Comparison of ENCODE assay signal across 13 cellular contexts in the genomic region with DNA sequence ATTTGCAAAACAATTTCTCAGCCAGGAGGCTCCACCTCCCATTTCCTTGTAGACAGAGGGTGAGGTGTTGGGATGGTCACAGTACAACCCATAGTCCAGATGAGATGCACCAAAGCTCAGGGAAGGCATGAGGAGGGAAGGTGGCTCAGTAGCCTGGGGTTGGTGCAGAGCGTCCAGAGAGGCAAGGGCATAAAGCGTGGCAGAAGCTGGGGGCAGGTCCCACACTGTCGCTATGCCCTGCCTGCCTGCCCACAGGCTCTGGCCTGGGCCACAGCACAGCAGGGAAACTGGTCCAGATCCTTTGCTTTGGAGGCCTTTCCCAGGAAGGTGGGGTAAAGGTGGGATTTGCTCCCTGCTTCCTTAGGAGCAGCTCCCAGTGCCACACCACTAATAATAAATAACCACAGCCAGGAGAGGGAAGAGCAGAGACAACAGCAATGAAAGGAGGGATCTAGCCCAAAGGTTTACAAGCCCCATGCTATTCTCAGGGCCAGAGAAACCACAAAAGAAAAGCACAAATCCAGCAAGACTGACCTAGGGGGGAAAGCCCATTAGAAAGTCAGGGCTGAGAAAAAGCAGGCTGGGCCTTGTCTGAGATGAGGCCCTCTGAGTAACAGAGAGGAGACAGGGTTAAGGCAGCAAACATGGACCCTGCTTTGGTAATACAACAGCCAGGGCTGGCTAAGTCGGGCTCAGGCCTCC. TPM values are rescaled to one million over a fixed set of nuclear protein-coding genes. Genes with fewer than 3 reads are reported as not detected.
A peak's percentile ranks its signal among the peaks of the same experiment; 100 is the strongest.
DNase-seq lines count a peak whose midpoint lies in the region; ATAC-seq and TF ChIP-seq lines count a peak whose summit lies in the region.
"Had no signal": no experiment of that assay in that cellular context is flagged by ENCODE, and none has a peak within 500 bp of the region (broad histone marks: within the 10 kb centered on the region; RNA-seq: fewer than 3 reads in every experiment).

No MANE protein-coding gene starts in this region.

- H2AK5ac ChIP-seq in neuronal stem cell (ENCODE audit: low read depth, low read length), result peak overlapping the region; percentile 81

- DNase-seq in M059J (ENCODE audit: low read depth) (peak; percentile 68), endodermal cell (no peak), neuronal stem cell (ENCODE audit: low spot score) (no peak), BE2C (no peak)
- no peak for DNase-seq in stimulated activated CD4-positive, alpha-beta T cell treated with anti-CD3 and anti-CD28 coated beads, Interleukin-4, amount 100 ng/mL, for 1 hour
- no peak for DNase-seq in stimulated activated naive CD8-positive, alpha-beta T cell treated with anti-CD3 and anti-CD28 coated beads, Interleukin-15, amount 100 ng/mL, for 72 hours
- DNase-seq: activated effector memory CD4-positive, alpha-beta T cell treated with Interleukin-2 at 50 U/mL for 16 hours; CD8-positive, alpha-beta T cell; effector memory CD8-positive, alpha-beta T cell; NCI-H526 had no signal

- H4K91ac ChIP-seq in neuronal stem cell (ENCODE audit: low read depth, low read length, poor library complexity), result no peak overlapping the region

- peaks cover 30% of the 10 kb centered on the region for H3K4me1 Mint-ChIP-seq in endodermal cell
- peaks cover 52% of the 10 kb centered on the region for H3K4me1 Mint-ChIP-seq in stimulated activated naive CD8-positive, alpha-beta T cell treated with anti-CD3 and anti-CD28 coated beads, Interleukin-15, amount 100 ng/mL, for 72 hours

- no peaks in the 10 kb centered on the region for H3K9me3 Mint-ChIP-seq in endodermal cell
- H3K9me3 Mint-ChIP-seq in stimulated activated naive CD8-positive, alpha-beta T cell treated with anti-CD3 and anti-CD28 coated beads, Interleukin-15, amount 100 ng/mL, for 72 hours, result no peaks in the 10 kb centered on the region
- H3K9me3 Mint-ChIP-seq: CD8-positive, alpha-beta T cell; effector memory CD8-positive, alpha-beta T cell had no signal

- H3K4me1 ChIP-seq in BLaER1, result peaks cover 81% of the 10 kb centered on the region
- peaks cover 15% of the 10 kb centered on the region for H3K4me1 ChIP-seq in endodermal cell (ENCODE audit: control insufficient read depth, insufficient read depth, low read length)
- peaks cover 27 to 31% of the 10 kb centered on the region in 2 donors for H3K4me1 ChIP-seq in neuronal stem cell (ENCODE audit: control insufficient read depth in 2 of 2, insufficient read depth in 1 of 2, low read depth in 1 of 2, low read length in 2 of 2)
- H3K4me1 ChIP-seq in BE2C, result peaks cover 7% of the 10 kb centered on the region

- H3K9me3 ChIP-seq in BLaER1 (no peaks in the 10 kb centered on the region), endodermal cell (ENCODE audit: control insufficient read depth, low read length) (no peaks in the 10 kb centered on the region), neuronal stem cell (replicated peaks in 1 of 2; ENCODE audit: control insufficient read depth in 2 of 2, insufficient read depth in 1 of 2, low read depth in 1 of 2, low read length in 2 of 2) (peaks cover 0 to 21% of the 10 kb centered on the region in 2 donors), BE2C (no peaks in the 10 kb centered on the region)

- no peak overlapping the region for H3K14ac ChIP-seq in neuronal stem cell (ENCODE audit: low read length)

- H2BK15ac ChIP-seq in neuronal stem cell (ENCODE audit: low read length), result no peak overlapping the region

- ATAC-seq in stimulated activated naive CD8-positive, alpha-beta T cell treated with anti-CD3 and anti-CD28 coated beads, Interleukin-15, amount 100 ng/mL, for 72 hours, result no peak
- no peak for ATAC-seq in HG03469 (IDR thresholded peaks at IDR 0.05; ENCODE audit: unreplicated experiment)
- ATAC-seq: CD8-positive, alpha-beta T cell; effector memory CD8-positive, alpha-beta T cell; GM12878 had no signal

- peak overlapping the region; percentile 79 for H3K9ac ChIP-seq in BLaER1
- H3K9ac ChIP-seq in endodermal cell (ENCODE audit: extremely low read depth, low read length, poor library complexity, severe bottlenecking), result no peak overlapping the region
- no peak overlapping the region for H3K9ac ChIP-seq in neuronal stem cell (ENCODE audit: low read depth, low read length, poor library complexity)

- no peak for TF ChIP-seq CTCF in endodermal cell (conservative IDR thresholded peaks at IDR 0.05)
- TF ChIP-seq CTCF in BE2C (IDR thresholded peaks at IDR 0.05; ENCODE audit: low read depth, low read length), result no peak

- no peak overlapping the region for H2BK120ac ChIP-seq in neuronal stem cell (ENCODE audit: low read depth, low read length)

- no peak overlapping the region for H2AFZ ChIP-seq in neuronal stem cell (ENCODE audit: low read length)

- H2BK5ac ChIP-seq in neuronal stem cell (ENCODE audit: low read length), result no peak overlapping the region

- peaks cover 70% of the 10 kb centered on the region for H3K36me3 ChIP-seq in BLaER1
- H3K36me3 ChIP-seq in endodermal cell (ENCODE audit: control insufficient read depth, insufficient read depth, low read length), result peaks cover 73% of the 10 kb centered on the region
- H3K36me3 ChIP-seq in neuronal stem cell (replicated peaks in 1 of 2; ENCODE audit: control insufficient read depth in 2 of 2, insufficient read depth in 2 of 2, low read length in 2 of 2), result peaks cover 22 to 74% of the 10 kb centered on the region in 2 donors
- peaks cover 52% of the 10 kb centered on the region for H3K36me3 ChIP-seq in BE2C

- H3K4me2 ChIP-seq in BLaER1 (peak overlapping the region; percentile 98), neuronal stem cell (ENCODE audit: insufficient read depth, low read length, poor library complexity, severe bottlenecking) (no peak overlapping the region)

- H2BK12ac ChIP-seq in neuronal stem cell (ENCODE audit: low read length), result peak overlapping the region; percentile 98

- 95% methylated on average over 4 of the region's 4 CpGs; no CpG with 5 or more reads in 1 of the 2 experiments for WGBS in endodermal cell (ENCODE audit: insufficient coverage in 1 of 2, insufficient read length in 1 of 2), 2 experiments
- no CpG with 5 or more reads among the region's 4 CpGs for WGBS in neuronal stem cell (ENCODE audit: extremely low coverage in 2 of 2, insufficient read length in 2 of 2, insufficient replicate concordance in 1 of 2), 2 donors

- H4K8ac ChIP-seq in neuronal stem cell (ENCODE audit: low read depth, low read length), result no peak overlapping the region

- H3K23ac ChIP-seq in neuronal stem cell (ENCODE audit: low read depth, low read length, poor library complexity), result no peak overlapping the region

- peak overlapping the region; percentile 69 for H3K27ac Mint-ChIP-seq in endodermal cell
- no peak overlapping the region for H3K27ac Mint-ChIP-seq in stimulated activated naive CD8-positive, alpha-beta T cell treated with anti-CD3 and anti-CD28 coated beads, Interleukin-15, amount 100 ng/mL, for 72 hours

- H3K4me3 ChIP-seq in BLaER1 (peak overlapping the region; percentile 7; the same call in 1 of the 2 replicates), endodermal cell (ENCODE audit: low read length) (no peak overlapping the region), neuronal stem cell (ENCODE audit: low read length in 2 of 2) (no peak overlapping the region), BE2C (ENCODE audit: low read depth, low read length) (no peak overlapping the region)
- H3K4me3 ChIP-seq: GM12878 had no signal

- H3K27me3 Mint-ChIP-seq in endodermal cell (ENCODE audit: insufficient read depth), result peaks cover 6% of the 10 kb centered on the region
- H3K27me3 Mint-ChIP-seq in stimulated activated naive CD8-positive, alpha-beta T cell treated with anti-CD3 and anti-CD28 coated beads, Interleukin-15, amount 100 ng/mL, for 72 hours, result no peaks in the 10 kb centered on the region
- H3K27me3 Mint-ChIP-seq: effector memory CD8-positive, alpha-beta T cell had no signal

- H3K4me3 Mint-ChIP-seq in endodermal cell, result no peak overlapping the region
- no peak overlapping the region for H3K4me3 Mint-ChIP-seq in stimulated activated naive CD8-positive, alpha-beta T cell treated with anti-CD3 and anti-CD28 coated beads, Interleukin-15, amount 100 ng/mL, for 72 hours
- H3K4me3 Mint-ChIP-seq: CD8-positive, alpha-beta T cell had no signal

- H3K27me3 ChIP-seq in BLaER1 (no peaks in the 10 kb centered on the region), endodermal cell (ENCODE audit: control insufficient read depth, insufficient read depth, low read length, poor library complexity, severe bottlenecking) (no peaks in the 10 kb centered on the region), neuronal stem cell (ENCODE audit: control insufficient read depth in 3 of 3, insufficient read depth in 3 of 3, low read depth in 1 of 3, low read length in 3 of 3) (no peaks in the 10 kb centered on the region), BE2C (no peaks in the 10 kb centered on the region)

- H3K18ac ChIP-seq in neuronal stem cell (ENCODE audit: low read length), result peak overlapping the region; percentile 77

- H3K36me3 Mint-ChIP-seq in endodermal cell (ENCODE audit: low read depth), result peaks cover 53% of the 10 kb centered on the region

- H3K27ac ChIP-seq in BLaER1 (peak overlapping the region; percentile 99), endodermal cell (ENCODE audit: low read depth, low read length) (no peak overlapping the region), neuronal stem cell (replicated peaks; ENCODE audit: low read length) (peak overlapping the region; percentile 35)

- no peaks in the 10 kb centered on the region for H3K79me1 ChIP-seq in neuronal stem cell (ENCODE audit: low read depth, low read length)

- no peak overlapping the region for H3K4ac ChIP-seq in neuronal stem cell (ENCODE audit: low read length)

- no peaks in the 10 kb centered on the region for H4K20me1 ChIP-seq in BLaER1

RNA-seq across cellular contexts. Expression of gene PCDHGC5, which starts 27.2 kb away (rescaled TPM):
- total RNA-seq in M059J (2014; rRNA removed; shearing (Covaris generic)), result 2.0 and 2.2 TPM in 2 replicates
- 1 to 10 TPM in 1 of 2 donors, under 1 TPM in 1; 0.71 to 1.8 TPM for total RNA-seq in endodermal cell
- polyA plus RNA-seq in endodermal cell (2013, experiment 1 of 2), result 1.7 TPM
- polyA plus RNA-seq in endodermal cell (2013, experiment 2 of 2), result 1.9 TPM
- polyA plus RNA-seq in neuronal stem cell (2013, experiment 1 of 2), result 1.1 TPM
- polyA plus RNA-seq in neuronal stem cell (2013, experiment 2 of 2), result 1.1 TPM
- polyA plus RNA-seq in BE2C (2012; ENCODE audit: insufficient read depth, insufficient read length, low read depth), result 12.3 TPM
- total RNA-seq: CD8-positive, alpha-beta T cell had no signal

RNA-seq across cellular contexts. Expression of gene PCDHGC4, which starts 31.3 kb away (rescaled TPM):
- total RNA-seq in M059J (2014; rRNA removed; shearing (Covaris generic)), result 0.25 and 0.69 TPM in 2 replicates
- total RNA-seq in endodermal cell, result 1 to 10 TPM; 2.6 to 3.0 TPM
- polyA plus RNA-seq in endodermal cell (2013, experiment 1 of 2), result 22.9 TPM
- polyA plus RNA-seq in endodermal cell (2013, experiment 2 of 2), result 22.7 TPM
- polyA plus RNA-seq in neuronal stem cell (2013, experiment 1 of 2), result 12.3 TPM
- polyA plus RNA-seq in neuronal stem cell (2013, experiment 2 of 2), result 11.6 TPM
- polyA plus RNA-seq in BE2C (2012; ENCODE audit: insufficient read depth, insufficient read length, low read depth), result 8.0 TPM
- total RNA-seq: CD8-positive, alpha-beta T cell had no signal

RNA-seq across cellular contexts. Expression of gene PCDHGC3, which starts 40.3 kb away (rescaled TPM):
- 41.3 and 88.4 TPM in 2 replicates for total RNA-seq in M059J (2014; rRNA removed; shearing (Covaris generic))
- total RNA-seq in endodermal cell, result 10 to 100 TPM; 13.9 to 27.6 TPM
- 56.9 TPM for polyA plus RNA-seq in endodermal cell (2013, experiment 1 of 2)
- polyA plus RNA-seq in endodermal cell (2013, experiment 2 of 2), result 55.8 TPM
- polyA plus RNA-seq in neuronal stem cell (2013, experiment 1 of 2), result 113 TPM
- polyA plus RNA-seq in neuronal stem cell (2013, experiment 2 of 2), result 116 TPM
- polyA plus RNA-seq in BE2C (2012; ENCODE audit: insufficient read depth, insufficient read length, low read depth), result 140 TPM
- total RNA-seq: CD8-positive, alpha-beta T cell had no signal
